In genomic region chr11:43833657-43834073, GRCh38 we compare ENCODE assay signal across 12 cellular contexts. TPM values are rescaled to one million over a fixed set of nuclear protein-coding genes. Genes with fewer than 3 reads are reported as not detected.
DNase-seq lines count a peak whose midpoint lies in the region; ATAC-seq lines count a peak whose summit lies in the region.
"Had no signal": no experiment of that assay in that cellular context is flagged by ENCODE, and none has a peak within 500 bp of the region (broad histone marks: within the 10 kb centered on the region; RNA-seq: fewer than 3 reads in every experiment).

No MANE protein-coding gene starts in this region.

- H3K79me1 ChIP-seq in mesenchymal stem cell (replicated peaks; ENCODE audit: low read length, poor library complexity, severe bottlenecking), result peaks cover 10% of the 10 kb centered on the region

- H4K91ac ChIP-seq in mesenchymal stem cell (ENCODE audit: low read length), result no peak overlapping the region

- no peak overlapping the region for H2AK5ac ChIP-seq in mesenchymal stem cell (ENCODE audit: low read length, severe bottlenecking)

- no CpG with 5 or more reads among the region's 1 CpG for WGBS in mesenchymal stem cell

- no peaks in the 10 kb centered on the region for H3K9me3 ChIP-seq in mesenchymal stem cell (ENCODE audit: control insufficient read depth, low read length)
- H3K9me3 ChIP-seq: suprapubic skin had no signal

- DNase-seq in COR-L47 (lab: John Stamatoyannopoulos, UW) (peak; percentile 55), NCI-H146 treated with DMSO at 0.1 percent for 48 hours (lab: John Stamatoyannopoulos, UW; ENCODE audit: unreplicated experiment) (peak; percentile 88), cerebellar cortex (ENCODE audit: low spot score) (peak; percentile 91), mesenchymal stem cell (peak; percentile 92), left lobe of liver (ENCODE audit: low spot score) (no peak), germinal center (ENCODE audit: low spot score) (no peak)
- DNase-seq: activated CD8-positive, alpha-beta memory T cell treated with anti-CD3 and anti-CD28 coated beads, Interleukin-2, amount 50 U/mL, for 4 hours; stimulated activated CD4-positive, alpha-beta T cell treated with anti-CD3 and anti-CD28 coated beads, Interleukin-4, amount 100 ng/mL, for 24 hours had no signal

- no peak overlapping the region for H3K14ac ChIP-seq in mesenchymal stem cell (ENCODE audit: low read length in 2 of 2)

- no peaks in the 10 kb centered on the region for H3K4me1 ChIP-seq in mesenchymal stem cell (ENCODE audit: control insufficient read depth, insufficient read depth, low read depth, low read length)
- H3K4me1 ChIP-seq: suprapubic skin had no signal

- no peaks in the 10 kb centered on the region for H3K27me3 ChIP-seq in mesenchymal stem cell (ENCODE audit: control insufficient read depth in 1 of 2, insufficient read depth in 1 of 2, low read length in 2 of 2)
- H3K27me3 ChIP-seq: suprapubic skin had no signal

- H3K4me3 ChIP-seq in mesenchymal stem cell (ENCODE audit: insufficient read depth in 1 of 2, low read depth in 1 of 2, low read length in 2 of 2), result no peak overlapping the region
- H3K4me3 ChIP-seq: suprapubic skin had no signal

- ATAC-seq in left lobe of liver (no peak), GM21360 (IDR thresholded peaks at IDR 0.05; ENCODE audit: unreplicated experiment) (no peak)
- no peak for ATAC-seq in activated CD4-positive, CD25-positive, alpha-beta regulatory T cell treated with anti-CD3 and anti-CD28 coated beads, Interleukin-2, amount 50 U/mL, for 24 hours

- no peak overlapping the region for H2BK15ac ChIP-seq in mesenchymal stem cell (ENCODE audit: low read depth, poor library complexity, severe bottlenecking)

- no peak overlapping the region for H2BK12ac ChIP-seq in mesenchymal stem cell (ENCODE audit: low read length in 2 of 2)

- peaks cover 0 to 18% of the 10 kb centered on the region in 2 experiments for H3K36me3 ChIP-seq in mesenchymal stem cell (ENCODE audit: control insufficient read depth in 1 of 2, insufficient read depth in 2 of 2, low read depth in 1 of 2, low read length in 2 of 2)

- H2BK120ac ChIP-seq in mesenchymal stem cell (ENCODE audit: low read depth, low read length), result no peak overlapping the region

- H3K23ac ChIP-seq in mesenchymal stem cell (ENCODE audit: low read length in 2 of 2), result no peak overlapping the region

- no peak overlapping the region for H2AFZ ChIP-seq in mesenchymal stem cell (ENCODE audit: low read depth, low read length)

- no peak overlapping the region for H3K18ac ChIP-seq in mesenchymal stem cell (ENCODE audit: low read depth in 1 of 2, low read length in 2 of 2)

- H3K9ac ChIP-seq in mesenchymal stem cell (ENCODE audit: low read length), result no peak overlapping the region

- no peak overlapping the region for H2BK5ac ChIP-seq in mesenchymal stem cell (ENCODE audit: low read depth, low read length, poor library complexity, severe bottlenecking)

- H4K8ac ChIP-seq in mesenchymal stem cell (ENCODE audit: low read length), result no peak overlapping the region

- no peak overlapping the region for H3K27ac ChIP-seq in mesenchymal stem cell (ENCODE audit: low read length, poor library complexity, severe bottlenecking)
- H3K27ac ChIP-seq: suprapubic skin had no signal

- no peak overlapping the region for H3K4ac ChIP-seq in mesenchymal stem cell (ENCODE audit: low read depth in 1 of 2, low read length in 2 of 2)

- H3K4me2 ChIP-seq in mesenchymal stem cell (ENCODE audit: low read length, poor library complexity, severe bottlenecking), result no peak overlapping the region

RNA-seq across cellular contexts. Expression of gene ALKBH3, which starts 47.0 kb away (rescaled TPM):
- polyA plus RNA-seq in mesenchymal stem cell (2013, experiment 1 of 2), result 22.0 TPM
- 20.7 TPM for polyA plus RNA-seq in mesenchymal stem cell (2013, experiment 2 of 2)
- total RNA-seq in left lobe of liver, result 14.6 TPM
- total RNA-seq: OCI-LY7 had no signal

Comparison
In these comparisons a context has a peak if more than half of its experiments do, and no peak if none do; other contexts are left out.
1. DNase-seq: peak in COR-L47 (single experiment), NCI-H146 treated with DMSO at 0.1 percent for 48 hours (single experiment), cerebellar cortex (single experiment) and mesenchymal stem cell (single experiment); none in left lobe of liver (single experiment) and germinal center (single experiment).